ENCODE assay signal across 17 cellular contexts in the genomic region with DNA sequence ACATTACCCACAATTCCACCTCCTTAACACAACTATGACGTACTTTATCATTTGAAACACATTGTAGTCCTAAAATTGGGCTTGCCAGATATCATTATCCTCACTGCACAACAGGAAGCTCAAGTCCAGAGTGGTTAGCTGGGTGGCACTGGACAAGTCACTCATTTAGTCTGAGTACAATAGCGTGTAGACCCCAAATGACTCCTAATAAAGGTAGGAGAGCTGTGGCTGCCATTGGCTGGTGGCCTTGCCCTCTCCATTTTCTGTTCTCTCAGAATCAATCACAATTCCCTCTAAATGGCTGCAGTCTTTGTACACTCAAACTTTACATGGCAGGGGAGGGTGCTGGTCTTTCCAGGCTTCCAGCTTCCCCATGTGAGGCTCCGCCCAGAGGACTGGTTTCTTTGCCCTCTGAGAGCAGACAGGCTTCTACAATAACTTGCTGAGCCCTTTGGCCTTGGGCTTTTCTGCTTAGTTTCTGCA.
"Had no signal": no experiment of that assay in that cellular context is flagged by ENCODE, and none has a peak within 500 bp of the region (broad histone marks: within the 10 kb centered on the region; RNA-seq: fewer than 3 reads in every experiment).

No MANE protein-coding gene starts in this region.

- H3K9me3 ChIP-seq: colonic mucosa, prostate gland, upper lobe of left lung had no signal

- H3K27me3 ChIP-seq: colonic mucosa, upper lobe of left lung had no signal

- H3K4me3 ChIP-seq: colonic mucosa, prostate gland, upper lobe of left lung had no signal

- DNase-seq: activated CD4-positive, alpha-beta memory T cell treated with anti-CD3 and anti-CD28 coated beads for 36 hours; activated CD8-positive, alpha-beta memory T cell treated with anti-CD3 and anti-CD28 coated beads, Interleukin-2, amount 50 U/mL, for 4 hours; activated naive CD4-positive, alpha-beta T cell treated with anti-CD3 and anti-CD28 coated beads, Interleukin-2, amount 10 ng/mL, durations not matched to agents 7 days and 5 days; caudate nucleus; colonic mucosa; effector CD8-positive, alpha-beta T cell; immature natural killer cell; left cardiac atrium; naive thymus-derived CD8-positive, alpha-beta T cell; occipital lobe; stimulated activated CD4-positive, alpha-beta T cell treated with anti-CD3 and anti-CD28 coated beads, Interleukin-2, amount 100 ng/mL, for 48 hours; stimulated activated naive CD4-positive, alpha-beta T cell treated with Interleukin-2 at 50 U/mL for 16 hours; T-helper 17 cell; upper lobe of left lung had no signal

- H3K27ac ChIP-seq: colonic mucosa, prostate gland, upper lobe of left lung, VCaP had no signal

- H3K36me3 ChIP-seq: colonic mucosa, prostate gland, upper lobe of left lung had no signal

- H3K4me1 ChIP-seq: colonic mucosa, prostate gland, upper lobe of left lung had no signal

- ATAC-seq: left cardiac atrium; naive thymus-derived CD8-positive, alpha-beta T cell; sciatic nerve; T-helper 17 cell had no signal
